In genomic region chr3:117661636-117662095, GRCh38 we compare ENCODE assay signal across 20 cellular contexts.
DNase-seq lines count a peak whose midpoint lies in the region; ATAC-seq and TF ChIP-seq lines count a peak whose summit lies in the region.
"Had no signal": no experiment of that assay in that cellular context is flagged by ENCODE, and none has a peak within 500 bp of the region (broad histone marks: within the 10 kb centered on the region; RNA-seq: fewer than 3 reads in every experiment).

No MANE protein-coding gene starts in this region.

- dilution Hi-C loops in mammary epithelial cell (cut with HindIII; ENCODE audit: low sequenced_read_pairs): no loop called here

- H2AFZ ChIP-seq in fibroblast of lung (ENCODE audit: low read length) (peak overlapping the region; percentile 59), osteoblast (ENCODE audit: low read length) (peak overlapping the region; percentile 35), mammary epithelial cell (ENCODE audit: low read depth, low read length) (no peak overlapping the region)

- CTCF ChIA-PET in mammary epithelial cell (lab: Charles Lee; ENCODE audit: low non-redundant PET): interaction anchor here (0.6 kb wide), 1 partner anchor 797 kb away, joined by 3 read pairs; no protein-coding TSS in a partner anchor

- ATAC-seq in RWPE2 (ENCODE audit: low read depth) (peak; percentile 88), HG03439 (IDR thresholded peaks at IDR 0.05; ENCODE audit: unreplicated experiment) (no peak), GM21515 (IDR thresholded peaks at IDR 0.05; ENCODE audit: unreplicated experiment) (no peak)
- ATAC-seq: K562; stimulated activated naive CD8-positive, alpha-beta T cell treated with anti-CD3 and anti-CD28 coated beads, Interleukin-15, Interleukin-2, amounts not matched to agents 100 U/mL and 50 U/mL, for 24 hours; upper lobe of right lung had no signal

- H3K4me1 ChIP-seq in RWPE2 (ENCODE audit: insufficient read depth, poor library complexity, severe bottlenecking) (peaks cover 8% of the 10 kb centered on the region), fibroblast of lung (ENCODE audit: control insufficient read depth, extremely low read depth, insufficient read depth, low read length) (peaks cover 3% of the 10 kb centered on the region), osteoblast (ENCODE audit: insufficient read depth, low read length) (peaks cover 15% of the 10 kb centered on the region), mammary epithelial cell (ENCODE audit: insufficient read depth, low read length) (no peaks in the 10 kb centered on the region)
- H3K4me1 ChIP-seq: upper lobe of right lung had no signal

- H3K9ac ChIP-seq in fibroblast of lung (ENCODE audit: insufficient read depth, low read length): no peak overlapping the region
- H3K9ac ChIP-seq in mammary epithelial cell (ENCODE audit: insufficient read depth, low read length): no peak overlapping the region

- no peaks in the 10 kb centered on the region for H3K9me3 ChIP-seq in RWPE2 (ENCODE audit: severe bottlenecking)
- H3K9me3 ChIP-seq in fibroblast of lung (ENCODE audit: control insufficient read depth, insufficient read depth, low read depth, low read length): no peaks in the 10 kb centered on the region
- H3K9me3 ChIP-seq in osteoblast (ENCODE audit: low read depth, low read length): no peaks in the 10 kb centered on the region
- H3K9me3 ChIP-seq in mammary epithelial cell (replicated peaks; ENCODE audit: insufficient read depth, low read length): no peaks in the 10 kb centered on the region
- H3K9me3 ChIP-seq: upper lobe of right lung had no signal

- H4K20me1 ChIP-seq in fibroblast of lung (ENCODE audit: control insufficient read depth, extremely low read depth, insufficient read depth, low read length) (no peaks in the 10 kb centered on the region), osteoblast (ENCODE audit: insufficient read depth, low read length) (no peaks in the 10 kb centered on the region), mammary epithelial cell (ENCODE audit: insufficient read depth, low read length) (no peaks in the 10 kb centered on the region)

- H3K27ac ChIP-seq in RWPE2 (ENCODE audit: poor library complexity, severe bottlenecking): peak overlapping the region; percentile 20
- H3K27ac ChIP-seq in fibroblast of lung (ENCODE audit: insufficient read depth, low read length): peak overlapping the region; percentile 65
- H3K27ac ChIP-seq in osteoblast (ENCODE audit: low read depth, low read length): peak overlapping the region; percentile 49
- no peak overlapping the region for H3K27ac ChIP-seq in mammary epithelial cell (ENCODE audit: insufficient read depth, low read depth, low read length)
- H3K27ac ChIP-seq: upper lobe of right lung had no signal

- in situ Hi-C loops in mammary epithelial cell (cut with MboI; ENCODE audit: low sequenced_read_pairs in 2 of 2): no loop called here

- H3K79me2 ChIP-seq in fibroblast of lung (ENCODE audit: control insufficient read depth, insufficient read depth, low read length) (no peaks in the 10 kb centered on the region), osteoblast (ENCODE audit: insufficient read depth, low read length) (no peaks in the 10 kb centered on the region), mammary epithelial cell (ENCODE audit: insufficient read depth, low read length) (no peaks in the 10 kb centered on the region)

- peak overlapping the region; percentile 80 for H3K4me2 ChIP-seq in fibroblast of lung (ENCODE audit: extremely low read depth, insufficient read depth, low read length)
- H3K4me2 ChIP-seq in osteoblast (ENCODE audit: insufficient read depth, low read length): peak overlapping the region; percentile 27
- no peak overlapping the region for H3K4me2 ChIP-seq in mammary epithelial cell (ENCODE audit: insufficient read depth, low read depth, low read length)

- intact Hi-C loops in mammary epithelial cell (cut with micrococcal nuclease): loop anchor here (1.0 kb wide), 1 partner anchor 20 kb away; no protein-coding TSS in a partner anchor

- no peaks in the 10 kb centered on the region for H3K36me3 ChIP-seq in RWPE2 (ENCODE audit: low read depth)
- no peaks in the 10 kb centered on the region for H3K36me3 ChIP-seq in fibroblast of lung (ENCODE audit: control insufficient read depth, insufficient read depth, low read length)
- no peaks in the 10 kb centered on the region for H3K36me3 ChIP-seq in osteoblast (ENCODE audit: insufficient read depth, low read length)
- no peaks in the 10 kb centered on the region for H3K36me3 ChIP-seq in mammary epithelial cell (ENCODE audit: insufficient read depth, low read length)
- H3K36me3 ChIP-seq: upper lobe of right lung had no signal

- DNase-seq in AG20443 (ENCODE audit: low spot score) (peak; percentile 37), RWPE2 (ENCODE audit: low spot score) (no peak), fibroblast of lung (ENCODE audit: low read depth in 2 of 2) (peak; percentile 70 to 80), osteoblast (ENCODE audit: insufficient read length, low spot score, missing footprints) (no peak), retina (no peak), mammary epithelial cell (no peak)
- DNase-seq: activated CD4-positive, alpha-beta memory T cell treated with anti-CD3 and anti-CD28 coated beads, Interleukin-2, amount 10 ng/mL, durations not matched to agents 7 days and 5 days; activated naive CD4-positive, alpha-beta T cell treated with anti-CD3 and anti-CD28 coated beads, Interleukin-2, amount 10 ng/mL, durations not matched to agents 7 days and 5 days; activated T-cell treated with anti-CD3 and anti-CD28 coated beads, Interleukin-2, amount 50 U/mL, for 24 hours; AML-193; H7; kidney glomerular epithelial cell; NCI-H2029; NCI-H446 treated with DMSO at 0.1 percent for 48 hours; SHP77; stimulated activated naive CD8-positive, alpha-beta T cell treated with anti-CD3 and anti-CD28 coated beads, Interleukin-15, Interleukin-2, amounts not matched to agents 100 U/mL and 50 U/mL, for 24 hours; upper lobe of right lung had no signal

- 82% methylated on average over 3 of the region's 3 CpGs for WGBS in mammary epithelial cell (ENCODE audit: low coverage, missing lambda C conversion rate)

- TF ChIP-seq CTCF in RWPE2 (IDR thresholded peaks at IDR 0.05; ENCODE audit: poor library complexity, severe bottlenecking) (no peak), fibroblast of lung (conservative IDR thresholded peaks at IDR 0.05 in 1 of 2, IDR thresholded peaks at IDR 0.05 in 1 of 2; ENCODE audit: low read depth in 1 of 2, low read length in 2 of 2) (no peak), osteoblast (IDR thresholded peaks at IDR 0.05; ENCODE audit: extremely low read depth, low read depth, low read length) (no peak), mammary epithelial cell (conservative IDR thresholded peaks at IDR 0.05 in 1 of 2, IDR thresholded peaks at IDR 0.05 in 1 of 2; ENCODE audit: extremely low read depth in 1 of 2, insufficient read depth in 1 of 2, low read depth in 1 of 2, low read length in 2 of 2) (no peak)

- BruUV-seq in mammary epithelial cell (replicated peaks; lab: Mats Ljungman, UMichigan): no TSS peak

- H3K4me3 ChIP-seq in RWPE2 (ENCODE audit: severe bottlenecking) (no peak overlapping the region), fibroblast of lung (replicated peaks in 1 of 4; ENCODE audit: control extremely low read depth in 1 of 4, insufficient read depth in 1 of 4, low read depth in 3 of 4, low read length in 4 of 4) (no peak overlapping the region), osteoblast (ENCODE audit: insufficient read depth, low read length) (no peak overlapping the region), mammary epithelial cell (replicated peaks in 1 of 3; ENCODE audit: insufficient read depth in 1 of 3, low read depth in 2 of 3, low read length in 3 of 3) (no peak overlapping the region)
- H3K4me3 ChIP-seq: K562, upper lobe of right lung had no signal

- H3K27me3 ChIP-seq in RWPE2 (ENCODE audit: insufficient read depth, poor library complexity, severe bottlenecking) (no peaks in the 10 kb centered on the region), fibroblast of lung (ENCODE audit: control insufficient read depth, insufficient read depth, low read length) (no peaks in the 10 kb centered on the region), osteoblast (ENCODE audit: insufficient read depth, low read length) (no peaks in the 10 kb centered on the region), mammary epithelial cell (ENCODE audit: insufficient read depth, low read length) (no peaks in the 10 kb centered on the region)
- H3K27me3 ChIP-seq: upper lobe of right lung had no signal

Comparison
In these comparisons a context has a peak if more than half of its experiments do, and no peak if none do; other contexts are left out.
1. DNase-seq: peak in AG20443 (single experiment) and fibroblast of lung (2 of 2); none in RWPE2 (single experiment), osteoblast (single experiment), retina (single experiment) and mammary epithelial cell (single experiment).